10 cellular contexts compared by ENCODE assay signal in genomic region chr13:44364601-44365000, GRCh38. TPM values are rescaled to one million over a fixed set of nuclear protein-coding genes. Genes with fewer than 3 reads are reported as not detected.
A peak's percentile ranks its signal among the peaks of the same experiment; 100 is the strongest.
DNase-seq lines count a peak whose midpoint lies in the region; ATAC-seq and TF ChIP-seq lines count a peak whose summit lies in the region.
"Had no signal": no experiment of that assay in that cellular context is flagged by ENCODE, and none has a peak within 500 bp of the region (broad histone marks: within the 10 kb centered on the region; RNA-seq: fewer than 3 reads in every experiment).

No MANE protein-coding gene starts in this region.

- no peaks in the 10 kb centered on the region for H3K36me3 Mint-ChIP-seq in progenitor cell of endocrine pancreas (ENCODE audit: insufficient read depth)

- no peak for ATAC-seq in GM21526 (IDR thresholded peaks at IDR 0.05; ENCODE audit: low FRiP score, unreplicated experiment)
- no peak for ATAC-seq in GM19035 (IDR thresholded peaks at IDR 0.05; ENCODE audit: unreplicated experiment)

- TF ChIP-seq CTCF in progenitor cell of endocrine pancreas (IDR thresholded peaks at IDR 0.05; ENCODE audit: unreplicated experiment), result no peak

- H3K4me3 Mint-ChIP-seq in progenitor cell of endocrine pancreas (ENCODE audit: low read depth), result no peak overlapping the region

- peak; percentile 48 for DNase-seq in H4 (ENCODE audit: low spot score)
- DNase-seq in SW480 (ENCODE audit: low spot score), result peak; percentile 95
- peak; percentile 71 for DNase-seq in glomerular visceral epithelial cell (ENCODE audit: extremely low spot score)
- no peak for DNase-seq in progenitor cell of endocrine pancreas (ENCODE audit: low spot score, unreplicated experiment)
- no peak for DNase-seq in DMS79 treated with DMSO at 0.1 percent for 48 hours (lab: John Stamatoyannopoulos, UW)
- no peak for DNase-seq in COLO668 (lab: John Stamatoyannopoulos, UW; ENCODE audit: unreplicated experiment)
- DNase-seq: caudate nucleus, NCI-H1417 had no signal

- peaks cover 3% of the 10 kb centered on the region for H3K27me3 Mint-ChIP-seq in progenitor cell of endocrine pancreas

- H3K27ac Mint-ChIP-seq in progenitor cell of endocrine pancreas, result peak overlapping the region; percentile 88

- H3K9me3 Mint-ChIP-seq in progenitor cell of endocrine pancreas (ENCODE audit: low read depth), result no peaks in the 10 kb centered on the region

- peaks cover 24% of the 10 kb centered on the region for H3K4me1 Mint-ChIP-seq in progenitor cell of endocrine pancreas (ENCODE audit: low read depth)

RNA-seq across cellular contexts. Expression of gene SERP2, which starts 9.0 kb away (rescaled TPM):
- not detected in 2 replicates for total RNA-seq in H4 (2014; rRNA removed; shearing (Covaris generic))
- total RNA-seq in progenitor cell of endocrine pancreas, result 6.3 and 6.8 TPM in 2 replicates

Comparison
In these comparisons a context has a peak if more than half of its experiments do, and no peak if none do; other contexts are left out.
1. DNase-seq: peak in H4 (single experiment), SW480 (single experiment) and glomerular visceral epithelial cell (single experiment); none in progenitor cell of endocrine pancreas (single experiment), DMS79 treated with DMSO at 0.1 percent for 48 hours (single experiment) and COLO668 (single experiment).